Comparison of ENCODE assay signal across 26 cellular contexts in the genomic region with DNA sequence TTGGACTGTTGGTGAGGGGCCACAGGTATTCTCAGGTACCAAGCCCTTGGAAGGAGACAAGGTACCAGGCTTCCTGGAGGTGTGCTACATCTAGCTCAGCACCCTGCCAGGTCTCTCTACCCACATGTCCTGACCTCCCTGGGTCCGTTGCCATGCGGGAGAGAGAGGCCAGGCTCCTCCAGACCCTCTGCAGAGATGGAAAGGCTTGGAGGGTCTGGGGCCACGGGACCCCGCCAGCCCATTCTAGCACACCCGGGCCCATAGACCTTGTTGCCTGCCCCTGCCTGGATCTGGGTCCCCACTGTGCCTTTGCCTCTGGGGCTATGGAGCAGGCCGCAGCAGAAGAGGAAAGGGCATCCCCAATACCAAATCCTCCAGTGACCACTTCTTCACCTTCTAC. TPM values are rescaled to one million over a fixed set of nuclear protein-coding genes. Genes with fewer than 3 reads are reported as not detected.
DNase-seq lines count a peak whose midpoint lies in the region; ATAC-seq and TF ChIP-seq lines count a peak whose summit lies in the region.
"Had no signal": no experiment of that assay in that cellular context is flagged by ENCODE, and none has a peak within 500 bp of the region (broad histone marks: within the 10 kb centered on the region; RNA-seq: fewer than 3 reads in every experiment).

No MANE protein-coding gene starts in this region.

- H2BK15ac ChIP-seq in neuronal stem cell (ENCODE audit: low read length): no peak overlapping the region

- no peak overlapping the region for H3K4me2 ChIP-seq in neuronal stem cell (ENCODE audit: insufficient read depth, low read length, poor library complexity, severe bottlenecking)
- H3K4me2 ChIP-seq: A549, BLaER1, GM23338 had no signal

- H3K9me3 ChIP-seq in Caco-2 (peaks cover 7% of the 10 kb centered on the region), neuronal stem cell (replicated peaks in 1 of 2; ENCODE audit: control insufficient read depth in 2 of 2, insufficient read depth in 1 of 2, low read depth in 1 of 2, low read length in 2 of 2) (no peaks in the 10 kb centered on the region), upper lobe of right lung (no peaks in the 10 kb centered on the region), ovary (no peaks in the 10 kb centered on the region)
- H3K9me3 ChIP-seq: A549, BLaER1 had no signal

- no peak overlapping the region for H2AFZ ChIP-seq in neuronal stem cell (ENCODE audit: low read length)
- H2AFZ ChIP-seq: GM23338 had no signal

- POLR2A ChIA-PET in Caco-2 (lab: Charles Lee): interaction anchor here (0.9 to 2.5 kb wide), 2 partner anchors 10 to 19 kb away, joined by 7 to 11 read pairs; partner anchors contain the start of gene APOA1

- H3K27ac ChIP-seq in neuronal stem cell (replicated peaks; ENCODE audit: low read length) (no peak overlapping the region), upper lobe of right lung (no peak overlapping the region), ovary (no peak overlapping the region)
- H3K27ac ChIP-seq: 22Rv1, A549, BLaER1, HL-60 had no signal

- H3K4me3 Mint-ChIP-seq in Caco-2 (ENCODE audit: unreplicated experiment): no peak overlapping the region
- H3K4me3 Mint-ChIP-seq: CD14-positive monocyte; CD4-positive, alpha-beta memory T cell; GM23338; HFFc6 had no signal

- no peak overlapping the region for H3K9ac ChIP-seq in neuronal stem cell (ENCODE audit: low read depth, low read length, poor library complexity)
- H3K9ac ChIP-seq: BLaER1 had no signal

- H3K36me3 ChIP-seq in Caco-2 (ENCODE audit: control insufficient read depth, insufficient read depth, low read length) (no peaks in the 10 kb centered on the region), neuronal stem cell (replicated peaks in 1 of 2; ENCODE audit: control insufficient read depth in 2 of 2, insufficient read depth in 2 of 2, low read length in 2 of 2) (no peaks in the 10 kb centered on the region), upper lobe of right lung (no peaks in the 10 kb centered on the region), H7 (replicated peaks; ENCODE audit: control insufficient read depth, insufficient read depth, low read length) (no peaks in the 10 kb centered on the region), ovary (no peaks in the 10 kb centered on the region)
- H3K36me3 ChIP-seq: BLaER1 had no signal

- H3K14ac ChIP-seq in neuronal stem cell (ENCODE audit: low read length): peak overlapping the region; percentile 38

- H3K36me3 Mint-ChIP-seq in Caco-2 (ENCODE audit: insufficient read depth, unreplicated experiment): peaks cover 20% of the 10 kb centered on the region
- H3K36me3 Mint-ChIP-seq: CD14-positive monocyte; CD4-positive, alpha-beta memory T cell had no signal

- H3K4me1 ChIP-seq in Caco-2 (peaks cover 87% of the 10 kb centered on the region), neuronal stem cell (ENCODE audit: control insufficient read depth in 2 of 2, insufficient read depth in 1 of 2, low read depth in 1 of 2, low read length in 2 of 2) (peaks cover 5 to 9% of the 10 kb centered on the region in 2 donors), upper lobe of right lung (no peaks in the 10 kb centered on the region), ovary (ENCODE audit: insufficient read depth) (peaks cover 6% of the 10 kb centered on the region)
- H3K4me1 ChIP-seq: A549 had no signal

- TF ChIP-seq EP300 in ovary (IDR thresholded peaks at IDR 0.05): no peak

- TF ChIP-seq POLR2A in ovary (IDR thresholded peaks at IDR 0.05): no peak

- peak overlapping the region; percentile 20 for H2AK5ac ChIP-seq in neuronal stem cell (ENCODE audit: low read depth, low read length)

- H4K8ac ChIP-seq in neuronal stem cell (ENCODE audit: low read depth, low read length): no peak overlapping the region

- in situ Hi-C loops in ACHN (cut with HindIII; ENCODE audit: low pct_ligation_motif_present, low pct_unique_long_range_greater_than_20kb, low sequenced_read_pairs): no loop called here

- H2BK120ac ChIP-seq in neuronal stem cell (ENCODE audit: low read depth, low read length): no peak overlapping the region

- H4K91ac ChIP-seq in neuronal stem cell (ENCODE audit: low read depth, low read length, poor library complexity): no peak overlapping the region

- H3K9me3 Mint-ChIP-seq in Caco-2 (ENCODE audit: unreplicated experiment): peaks cover 10% of the 10 kb centered on the region
- H3K9me3 Mint-ChIP-seq: CD14-positive monocyte; CD4-positive, alpha-beta memory T cell; GM23338; HFFc6 had no signal

- CTCF ChIA-PET in Caco-2 (lab: Charles Lee): interaction anchor here (1.2 to 2.9 kb wide), 4 partner anchors 14 to 37 kb away, joined by 4 to 52 read pairs (median 11); partner anchors contain the start of gene APOA5

- peaks cover 58% of the 10 kb centered on the region for H3K4me1 Mint-ChIP-seq in Caco-2 (ENCODE audit: low read depth, unreplicated experiment)
- H3K4me1 Mint-ChIP-seq: CD14-positive monocyte; CD4-positive, alpha-beta memory T cell had no signal

- BruUV-seq in Caco-2 (replicated peaks; lab: Mats Ljungman, UMichigan): no TSS peak

- H3K4ac ChIP-seq in neuronal stem cell (ENCODE audit: low read length): no peak overlapping the region

- H3K4me3 ChIP-seq in Caco-2 (ENCODE audit: low read depth, low read length) (no peak overlapping the region), neuronal stem cell (ENCODE audit: low read length in 2 of 2) (no peak overlapping the region), upper lobe of right lung (no peak overlapping the region), H7 (ENCODE audit: insufficient read depth, low read depth, low read length) (no peak overlapping the region), ovary (no peak overlapping the region)
- H3K4me3 ChIP-seq: A549, BLaER1, GM12878, GM23338, K562 had no signal

- ATAC-seq in left lobe of liver (no peak), upper lobe of right lung (no peak)
- ATAC-seq: A549, GM12878, GM23338, HCT116 had no signal

- H3K23ac ChIP-seq in neuronal stem cell (ENCODE audit: low read depth, low read length, poor library complexity): no peak overlapping the region

- peak overlapping the region; percentile 59 for H3K27ac Mint-ChIP-seq in Caco-2 (ENCODE audit: unreplicated experiment)
- H3K27ac Mint-ChIP-seq: GM23338, HFFc6 had no signal

- H3K27me3 ChIP-seq in Caco-2 (replicated peaks; ENCODE audit: control insufficient read depth, insufficient read depth, low read length): no peaks in the 10 kb centered on the region
- peaks cover 0 to 5% (median 1%) of the 10 kb centered on the region in 3 experiments for H3K27me3 ChIP-seq in neuronal stem cell (ENCODE audit: control insufficient read depth in 3 of 3, insufficient read depth in 3 of 3, low read depth in 1 of 3, low read length in 3 of 3)
- no peaks in the 10 kb centered on the region for H3K27me3 ChIP-seq in upper lobe of right lung
- no peaks in the 10 kb centered on the region; the same call in 1 of the 2 replicates for H3K27me3 ChIP-seq in H7 (ENCODE audit: control insufficient read depth, insufficient read depth, low read length)
- no peaks in the 10 kb centered on the region for H3K27me3 ChIP-seq in ovary
- H3K27me3 ChIP-seq: BLaER1 had no signal

- no peaks in the 10 kb centered on the region for H3K79me1 ChIP-seq in neuronal stem cell (ENCODE audit: low read depth, low read length)

- no peak overlapping the region for H2BK12ac ChIP-seq in neuronal stem cell (ENCODE audit: low read length)

- WGBS in neuronal stem cell (ENCODE audit: extremely low coverage in 2 of 2, insufficient read length in 2 of 2, insufficient replicate concordance in 1 of 2), 2 donors: no CpG with 5 or more reads among the region's 6 CpGs
- WGBS in ovary, 3 donors: 85 to 95% (median 91%) methylated on average over 6 of the region's 6 CpGs

- DNase-seq in Caco-2 (no peak), left lobe of liver (ENCODE audit: low spot score) (peak; percentile 48), neuronal stem cell (ENCODE audit: low spot score) (no peak), upper lobe of right lung (peak; percentile 45), H7 (no peak), ovary (no peak), ACHN (no peak)
- DNase-seq: CD4-positive, alpha-beta memory T cell; DMS 273 treated with DMSO at 0.1 percent for 48 hours; DMS53; DND-41; EL; HFFc6; IMR-90 had no signal

- TF ChIP-seq CTCF in Caco-2 (IDR thresholded peaks at IDR 0.05; ENCODE audit: insufficient read depth in 1 of 2, low read depth in 1 of 2, low read length in 1 of 2, severe bottlenecking in 1 of 2, unreplicated experiment in 1 of 2) (no peak), upper lobe of right lung (IDR thresholded peaks at IDR 0.05) (no peak), ovary (IDR thresholded peaks at IDR 0.05) (no peak)

- intact Hi-C loops in Caco-2 (cut with micrococcal nuclease; ENCODE audit: unreplicated experiment) (no loop called here), upper lobe of right lung (cut with DNase I) (no loop called here), ovary (cut with DNase I) (no loop called here)

- H2BK5ac ChIP-seq in neuronal stem cell (ENCODE audit: low read length): no peak overlapping the region

- no peak overlapping the region for H3K18ac ChIP-seq in neuronal stem cell (ENCODE audit: low read length)

- H3K27me3 Mint-ChIP-seq in Caco-2 (ENCODE audit: insufficient read depth, unreplicated experiment): no peaks in the 10 kb centered on the region
- H3K27me3 Mint-ChIP-seq: CD4-positive, alpha-beta memory T cell had no signal

RNA-seq across cellular contexts. Expression of gene APOC3, which starts 2.2 kb away (rescaled TPM):
- 103 and 128 TPM in 2 replicates for total RNA-seq in Caco-2 (2022)
- 11,492 TPM for total RNA-seq in left lobe of liver
- not detected for polyA plus RNA-seq in neuronal stem cell (2013, experiment 1 of 2)
- not detected for polyA plus RNA-seq in neuronal stem cell (2013, experiment 2 of 2)
- not detected for total RNA-seq in upper lobe of right lung
- total RNA-seq in H7 (2014; rRNA removed; shearing (Covaris generic)): not detected in 2 replicates
- total RNA-seq in ovary: 10 to 100 TPM in 1 of 7 donors, 1 to 10 TPM in 2, not detected in 4; 2.7 to 18.0 (median 4.3) TPM
- polyA plus RNA-seq in ovary: not detected
- total RNA-seq: CD4-positive, alpha-beta memory T cell; G401; GM23338; HFFc6; HT1080; IMR-90 had no signal
- polyA plus RNA-seq: A549; AG04450; CD14-positive monocyte; CD4-positive, alpha-beta memory T cell; GM12878; GM23338; IMR-90; K562 had no signal

RNA-seq across cellular contexts. Expression of gene APOA4, which starts 4.4 kb away (rescaled TPM):
- total RNA-seq in Caco-2 (2022) (1.8 and 3.3 TPM in 2 replicates), left lobe of liver (102 TPM), upper lobe of right lung (not detected), ovary (10 to 100 TPM in 1 of 7 donors, not detected in 6; 41.7 TPM)
- polyA plus RNA-seq in neuronal stem cell (2013, experiment 1 of 2): not detected
- not detected for polyA plus RNA-seq in neuronal stem cell (2013, experiment 2 of 2)
- not detected in 2 replicates for total RNA-seq in H7 (2014; rRNA removed; shearing (Covaris generic))
- polyA plus RNA-seq in ovary: under 1 TPM in 1 of 2 donors, not detected in 1; 0.19 TPM
- total RNA-seq: CD4-positive, alpha-beta memory T cell; G401; GM12878; GM23338; HFFc6; HT1080; IMR-90; K562 had no signal
- polyA plus RNA-seq: A549; AG04450; CD14-positive monocyte; CD4-positive, alpha-beta memory T cell; GM12878; GM23338; IMR-90 had no signal

RNA-seq across cellular contexts. Expression of gene APOA1, which starts 10.0 kb away (rescaled TPM):
- total RNA-seq in Caco-2 (2022) (872 and 913 TPM in 2 replicates), left lobe of liver (9,787 TPM), upper lobe of right lung (5.4 TPM), ovary (10 to 100 TPM in 5 of 7 donors, 1 to 10 TPM in 2; 5.3 to 39.9 (median 19.0) TPM)
- polyA plus RNA-seq in neuronal stem cell (2013, experiment 1 of 2): 0.29 TPM
- 0.46 TPM for polyA plus RNA-seq in neuronal stem cell (2013, experiment 2 of 2)
- total RNA-seq in H7 (2014; rRNA removed; shearing (Covaris generic)): 2.4 and 12.8 TPM in 2 replicates
- 10 to 100 TPM; 10.8 to 42.8 TPM for polyA plus RNA-seq in ovary
- total RNA-seq: G401, GM23338, HFFc6 had no signal
- polyA plus RNA-seq: AG04450, CD14-positive monocyte, K562 had no signal

RNA-seq across cellular contexts. Expression of gene APOA5, which starts 35.8 kb away (rescaled TPM):
- total RNA-seq in Caco-2 (2022): 1.5 and 2.5 TPM in 2 replicates
- total RNA-seq in left lobe of liver: 757 TPM
- polyA plus RNA-seq in neuronal stem cell (2013, experiment 1 of 2): 0.03 TPM
- not detected for polyA plus RNA-seq in neuronal stem cell (2013, experiment 2 of 2)
- not detected for total RNA-seq in upper lobe of right lung
- total RNA-seq in H7 (2014; rRNA removed; shearing (Covaris generic)): 0.07 and 0.11 TPM in 2 replicates
- under 1 TPM in 2 of 7 donors, not detected in 5; 0.35 to 0.43 TPM for total RNA-seq in ovary
- not detected for polyA plus RNA-seq in ovary
- total RNA-seq: CD4-positive, alpha-beta memory T cell; G401; HFFc6; HT1080; IMR-90; K562 had no signal
- polyA plus RNA-seq: A549; AG04450; CD14-positive monocyte; CD4-positive, alpha-beta memory T cell; GM12878; IMR-90; K562 had no signal

RNA-seq across cellular contexts. Expression of gene ZPR1, which starts 39.6 kb away (rescaled TPM):
- 168 and 194 TPM in 2 replicates for total RNA-seq in Caco-2 (2022)
- total RNA-seq in left lobe of liver: 53.4 TPM
- polyA plus RNA-seq in neuronal stem cell (2013, experiment 1 of 2): 20.9 TPM
- polyA plus RNA-seq in neuronal stem cell (2013, experiment 2 of 2): 21.9 TPM
- 43.1 TPM for total RNA-seq in upper lobe of right lung
- 66.3 and 75.0 TPM in 2 replicates for total RNA-seq in H7 (2014; rRNA removed; shearing (Covaris generic))
- 10 to 100 TPM; 12.0 to 68.7 (median 37.0) TPM for total RNA-seq in ovary
- 10 to 100 TPM; 17.8 to 58.3 TPM for polyA plus RNA-seq in ovary

Comparison
In these comparisons a context has a peak if more than half of its experiments do, and no peak if none do; other contexts are left out.
1. DNase-seq: peak in left lobe of liver (single experiment) and upper lobe of right lung (single experiment); none in Caco-2 (0 of 2), neuronal stem cell (single experiment), H7 (single experiment), ovary (0 of 5) and ACHN (single experiment).
2. RNA of gene APOC3, which starts 2.2 kb away (total RNA-seq): 11,492 TPM in left lobe of liver (single experiment); 103 to 128 TPM in Caco-2, 2.7 to 18.0 TPM in ovary, not detected in upper lobe of right lung (single experiment) and not detected in H7; every median in the first group is over 10 times any median in the second.
3. RNA of gene APOA1, which starts 10.0 kb away (total RNA-seq): 9,787 TPM in left lobe of liver (single experiment) and 872 to 913 TPM in Caco-2; 5.3 to 39.9 TPM in ovary, 2.4 to 12.8 TPM in H7 and 5.4 TPM in upper lobe of right lung (single experiment); every median in the first group is over 10 times any median in the second.